In genomic region chr7:57413529-57414398, GRCh38 we compare ENCODE assay signal across 31 cellular contexts. TPM values are rescaled to one million over a fixed set of nuclear protein-coding genes. Genes with fewer than 3 reads are reported as not detected.
DNase-seq lines count a peak whose midpoint lies in the region; ATAC-seq, FAIRE-seq and TF ChIP-seq lines count a peak whose summit lies in the region.
"Had no signal": no experiment of that assay in that cellular context is flagged by ENCODE, and none has a peak within 500 bp of the region (broad histone marks: within the 10 kb centered on the region; RNA-seq: fewer than 3 reads in every experiment).

No MANE protein-coding gene starts in this region.

- no peaks in the 10 kb centered on the region for H3K36me3 ChIP-seq in kidney (ENCODE audit: control insufficient read depth in 1 of 2, insufficient read depth in 2 of 2, low read length in 2 of 2)
- no peaks in the 10 kb centered on the region for H3K36me3 ChIP-seq in vagina
- H3K36me3 ChIP-seq in MM.1S (replicated peaks; ENCODE audit: insufficient read depth, low read length), result no peaks in the 10 kb centered on the region
- H3K36me3 ChIP-seq: BE2C, BLaER1 had no signal

- no peaks in the 10 kb centered on the region for H3K27me3 ChIP-seq in vagina
- H3K27me3 ChIP-seq in MM.1S (replicated peaks; ENCODE audit: insufficient read depth, low read length), result no peaks in the 10 kb centered on the region
- H3K27me3 ChIP-seq: BE2C, BLaER1 had no signal

- TF ChIP-seq POLR2A in vagina (IDR thresholded peaks at IDR 0.05), result no peak

- H3K79me2 ChIP-seq in MM.1S (ENCODE audit: low read length), result no peaks in the 10 kb centered on the region

- H3K9ac ChIP-seq in kidney (ENCODE audit: low read length in 2 of 2), result no peak overlapping the region
- no peak overlapping the region for H3K9ac ChIP-seq in MM.1S (ENCODE audit: low read length)
- H3K9ac ChIP-seq: BLaER1 had no signal

- H3K9me3 ChIP-seq in kidney (ENCODE audit: control insufficient read depth in 1 of 2, low read length in 2 of 2) (no peaks in the 10 kb centered on the region), vagina (no peaks in the 10 kb centered on the region), MM.1S (replicated peaks; ENCODE audit: insufficient read depth, low read length) (no peaks in the 10 kb centered on the region)

- no peaks in the 10 kb centered on the region for H3K9me2 ChIP-seq in MM.1S (replicated peaks; ENCODE audit: insufficient read depth, low read length)

- H3K9me3 Mint-ChIP-seq in osteocyte (ENCODE audit: unreplicated experiment), result peaks cover 10% of the 10 kb centered on the region

- no peak for ATAC-seq in GM18502 (IDR thresholded peaks at IDR 0.05; ENCODE audit: poor library complexity, unreplicated experiment)
- ATAC-seq: GM12878 had no signal

- H3K4me2 ChIP-seq in MM.1S (ENCODE audit: low read depth, low read length), result no peak overlapping the region
- H3K4me2 ChIP-seq: BLaER1 had no signal

- H3K36me3 Mint-ChIP-seq in osteocyte (ENCODE audit: unreplicated experiment), result peaks cover 2% of the 10 kb centered on the region
- H3K36me3 Mint-ChIP-seq: CD14-positive monocyte; CD4-positive, alpha-beta memory T cell; CD4-positive, CD25-positive, alpha-beta regulatory T cell; CD8-positive, alpha-beta memory T cell had no signal

- no peaks in the 10 kb centered on the region for H3K27me3 Mint-ChIP-seq in osteocyte (ENCODE audit: unreplicated experiment)
- H3K27me3 Mint-ChIP-seq: CD4-positive, alpha-beta memory T cell; CD4-positive, CD25-positive, alpha-beta regulatory T cell; CD8-positive, alpha-beta memory T cell had no signal

- intact Hi-C loops in kidney (cut with DNase I), result loop anchor here (10.0 kb wide), 1 partner anchor 59 kb away; no protein-coding TSS in a partner anchor
- intact Hi-C loops in vagina (cut with DNase I), result no loop called here

- H3K27ac Mint-ChIP-seq in osteocyte (ENCODE audit: unreplicated experiment), result no peak overlapping the region
- H3K27ac Mint-ChIP-seq: CD14-positive monocyte; CD4-positive, alpha-beta memory T cell; CD4-positive, CD25-positive, alpha-beta regulatory T cell; CD8-positive, alpha-beta memory T cell had no signal

- H2AFZ ChIP-seq in MM.1S (ENCODE audit: low read length), result no peak overlapping the region

- FAIRE-seq in kidney (lab: Jason Lieb, UNC), result no peak
- FAIRE-seq: A204.1, GM12878, GM12892, GM19239 had no signal

- peak; percentile 32 for DNase-seq in kidney
- DNase-seq in osteocyte (ENCODE audit: extremely low spot score, unreplicated experiment), result peak; percentile 76
- DNase-seq in vagina (ENCODE audit: extremely low spot score in 2 of 2), result peak; percentile 69 to 92
- DNase-seq in MM.1S, result no peak
- no peak for DNase-seq in activated effector memory CD4-positive, alpha-beta T cell treated with anti-CD3 and anti-CD28 coated beads, Interleukin-2, amount 50 U/mL, for 16 hours
- DNase-seq: 8988T; ACHN; BE2C; C1 segment of cervical spinal cord; CD4-positive, alpha-beta memory T cell; CD4-positive, CD25-positive, alpha-beta regulatory T cell; CD8-positive, alpha-beta memory T cell; COR-L47; DMS 273 treated with DMSO at 0.1 percent for 48 hours; DMS153; DMS53; DMS79; DND-41; EL; GDM1 had no signal

- H3K4me1 ChIP-seq in kidney (ENCODE audit: control insufficient read depth in 1 of 2, insufficient read depth in 1 of 2, low read depth in 1 of 2, low read length in 2 of 2), result no peaks in the 10 kb centered on the region
- no peaks in the 10 kb centered on the region for H3K4me1 ChIP-seq in vagina
- no peaks in the 10 kb centered on the region for H3K4me1 ChIP-seq in MM.1S (ENCODE audit: low read length)
- H3K4me1 ChIP-seq: BE2C, BLaER1 had no signal

- TF ChIP-seq CTCF in kidney (IDR thresholded peaks at IDR 0.05; ENCODE audit: borderline replicate concordance, extremely low read depth, insufficient read depth), result no peak
- no peak for TF ChIP-seq CTCF in osteocyte (IDR thresholded peaks at IDR 0.05)
- TF ChIP-seq CTCF in vagina (IDR thresholded peaks at IDR 0.05), result no peak
- no peak for TF ChIP-seq CTCF in MM.1S (IDR thresholded peaks at IDR 0.05; ENCODE audit: low read length)

- no peaks in the 10 kb centered on the region for H3K4me1 Mint-ChIP-seq in osteocyte (ENCODE audit: unreplicated experiment)
- H3K4me1 Mint-ChIP-seq: CD14-positive monocyte; CD4-positive, alpha-beta memory T cell; CD4-positive, CD25-positive, alpha-beta regulatory T cell; CD8-positive, alpha-beta memory T cell had no signal

- H3K27ac ChIP-seq in kidney (ENCODE audit: low read depth in 2 of 2, low read length in 2 of 2), result no peak overlapping the region
- no peak overlapping the region for H3K27ac ChIP-seq in vagina
- no peak overlapping the region for H3K27ac ChIP-seq in MM.1S (ENCODE audit: low read length)
- H3K27ac ChIP-seq: BLaER1 had no signal

- no peaks in the 10 kb centered on the region for H4K20me1 ChIP-seq in MM.1S (ENCODE audit: insufficient read depth, low read length)
- H4K20me1 ChIP-seq: BLaER1 had no signal

- H3F3A ChIP-seq in MM.1S (ENCODE audit: insufficient read depth, low read length), result no peaks in the 10 kb centered on the region

- H3K4me3 Mint-ChIP-seq in osteocyte (ENCODE audit: unreplicated experiment), result no peak overlapping the region
- H3K4me3 Mint-ChIP-seq: CD14-positive monocyte; CD4-positive, CD25-positive, alpha-beta regulatory T cell; CD8-positive, alpha-beta memory T cell had no signal

- H3K4me3 ChIP-seq in kidney (ENCODE audit: low read length in 2 of 2) (no peak overlapping the region), vagina (no peak overlapping the region), MM.1S (ENCODE audit: low read length) (no peak overlapping the region)
- H3K4me3 ChIP-seq: BLaER1, GM12878 had no signal

RNA-seq across cellular contexts. Expression of gene ZNF716, which starts 36.2 kb away (rescaled TPM):
- total RNA-seq in kidney (not detected), osteocyte (not detected in 2 replicates), vagina (not detected)
- not detected for polyA plus RNA-seq in kidney (ENCODE audit: insufficient read depth, low read depth, low replicate concordance)
- total RNA-seq: A673; CD4-positive, alpha-beta memory T cell; CD4-positive, CD25-positive, alpha-beta regulatory T cell; CD8-positive, alpha-beta memory T cell; Daoy; G401; GM12878 had no signal
- polyA plus RNA-seq: AG04450; CD14-positive monocyte; CD4-positive, alpha-beta memory T cell; CD4-positive, CD25-positive, alpha-beta regulatory T cell; CD8-positive, alpha-beta memory T cell; GM12878 had no signal

Comparison
In these comparisons a context has a peak if more than half of its experiments do, and no peak if none do; other contexts are left out.
1. DNase-seq: peak in kidney (single experiment), osteocyte (single experiment) and vagina (2 of 2); none in MM.1S (single experiment) and activated effector memory CD4-positive, alpha-beta T cell treated with anti-CD3 and anti-CD28 coated beads, Interleukin-2, amount 50 U/mL, for 16 hours (single experiment).